In the genomic region with DNA sequence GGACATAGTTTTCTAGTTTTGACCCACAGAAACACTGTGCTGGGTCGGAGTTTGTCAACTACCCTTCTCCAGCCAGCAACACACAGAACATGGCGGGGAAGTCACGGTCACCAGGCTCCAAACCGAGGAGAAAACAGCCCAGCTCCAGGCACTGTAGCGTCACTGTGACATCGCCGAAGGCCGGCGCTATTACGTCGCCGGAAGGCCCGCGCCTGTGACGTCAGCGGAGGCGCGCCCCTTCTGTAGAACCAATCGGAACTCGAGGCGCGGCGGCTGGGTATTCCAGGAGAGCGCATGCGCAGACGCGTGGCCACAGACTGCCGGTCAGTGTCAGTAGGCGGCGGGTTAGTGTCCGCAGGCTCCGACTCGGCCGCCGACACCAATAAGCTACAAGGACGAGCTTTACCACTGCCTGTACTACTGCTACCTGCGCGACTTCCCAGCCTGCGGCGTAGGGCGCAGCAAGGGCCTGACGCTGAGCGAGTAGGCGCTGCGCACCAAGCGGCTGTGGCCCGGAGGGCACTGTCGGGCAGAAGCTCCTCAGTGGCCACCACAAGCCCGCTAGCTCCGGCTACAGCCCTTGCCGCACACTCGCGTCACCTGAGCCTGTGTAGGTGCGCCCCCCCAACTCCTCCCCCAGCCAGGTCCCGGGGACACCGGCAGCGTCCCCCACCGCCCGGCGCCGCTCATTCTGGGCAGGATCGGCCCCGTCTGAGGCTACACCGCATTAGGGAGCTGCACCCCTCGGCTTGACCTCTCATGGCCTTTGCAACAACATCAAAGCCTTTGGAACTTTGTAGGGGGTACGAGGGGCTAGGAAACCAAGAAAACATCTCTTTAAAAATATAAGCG, we compare ENCODE assay signal across 1 cellular context.
TF ChIP-seq lines count a peak whose summit lies in the region.

No MANE protein-coding gene starts in this region.

TF ChIP-seq in K562, 482 proteins besides CTCF, POLR2A, EP300 and RAD21 (continued from another document and continues in another):
- TF ChIP-seq, protein P1, sequence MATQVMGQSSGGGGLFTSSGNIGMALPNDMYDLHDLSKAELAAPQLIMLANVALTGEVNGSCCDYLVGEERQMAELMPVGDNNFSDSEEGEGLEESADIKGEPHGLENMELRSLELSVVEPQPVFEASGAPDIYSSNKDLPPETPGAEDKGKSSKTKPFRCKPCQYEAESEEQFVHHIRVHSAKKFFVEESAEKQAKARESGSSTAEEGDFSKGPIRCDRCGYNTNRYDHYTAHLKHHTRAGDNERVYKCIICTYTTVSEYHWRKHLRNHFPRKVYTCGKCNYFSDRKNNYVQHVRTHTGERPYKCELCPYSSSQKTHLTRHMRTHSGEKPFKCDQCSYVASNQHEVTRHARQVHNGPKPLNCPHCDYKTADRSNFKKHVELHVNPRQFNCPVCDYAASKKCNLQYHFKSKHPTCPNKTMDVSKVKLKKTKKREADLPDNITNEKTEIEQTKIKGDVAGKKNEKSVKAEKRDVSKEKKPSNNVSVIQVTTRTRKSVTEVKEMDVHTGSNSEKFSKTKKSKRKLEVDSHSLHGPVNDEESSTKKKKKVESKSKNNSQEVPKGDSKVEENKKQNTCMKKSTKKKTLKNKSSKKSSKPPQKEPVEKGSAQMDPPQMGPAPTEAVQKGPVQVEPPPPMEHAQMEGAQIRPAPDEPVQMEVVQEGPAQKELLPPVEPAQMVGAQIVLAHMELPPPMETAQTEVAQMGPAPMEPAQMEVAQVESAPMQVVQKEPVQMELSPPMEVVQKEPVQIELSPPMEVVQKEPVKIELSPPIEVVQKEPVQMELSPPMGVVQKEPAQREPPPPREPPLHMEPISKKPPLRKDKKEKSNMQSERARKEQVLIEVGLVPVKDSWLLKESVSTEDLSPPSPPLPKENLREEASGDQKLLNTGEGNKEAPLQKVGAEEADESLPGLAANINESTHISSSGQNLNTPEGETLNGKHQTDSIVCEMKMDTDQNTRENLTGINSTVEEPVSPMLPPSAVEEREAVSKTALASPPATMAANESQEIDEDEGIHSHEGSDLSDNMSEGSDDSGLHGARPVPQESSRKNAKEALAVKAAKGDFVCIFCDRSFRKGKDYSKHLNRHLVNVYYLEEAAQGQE (CRISPR knock-in tag; IDR thresholded peaks at IDR 0.05; ENCODE audit: low read depth), result peak; percentile 49
- no peak for TF ChIP-seq BRD9 (IDR thresholded peaks at IDR 0.05; ENCODE audit: low read depth, partially characterized antibody)
- no peak for TF ChIP-seq ADNP (tag; IDR thresholded peaks at IDR 0.05)
- no peak for TF ChIP-seq RFX7 (CRISPR knock-in tag; IDR thresholded peaks at IDR 0.05)
- no peak for TF ChIP-seq CEBPB (tag; IDR thresholded peaks at IDR 0.05)
- TF ChIP-seq, protein P2, sequence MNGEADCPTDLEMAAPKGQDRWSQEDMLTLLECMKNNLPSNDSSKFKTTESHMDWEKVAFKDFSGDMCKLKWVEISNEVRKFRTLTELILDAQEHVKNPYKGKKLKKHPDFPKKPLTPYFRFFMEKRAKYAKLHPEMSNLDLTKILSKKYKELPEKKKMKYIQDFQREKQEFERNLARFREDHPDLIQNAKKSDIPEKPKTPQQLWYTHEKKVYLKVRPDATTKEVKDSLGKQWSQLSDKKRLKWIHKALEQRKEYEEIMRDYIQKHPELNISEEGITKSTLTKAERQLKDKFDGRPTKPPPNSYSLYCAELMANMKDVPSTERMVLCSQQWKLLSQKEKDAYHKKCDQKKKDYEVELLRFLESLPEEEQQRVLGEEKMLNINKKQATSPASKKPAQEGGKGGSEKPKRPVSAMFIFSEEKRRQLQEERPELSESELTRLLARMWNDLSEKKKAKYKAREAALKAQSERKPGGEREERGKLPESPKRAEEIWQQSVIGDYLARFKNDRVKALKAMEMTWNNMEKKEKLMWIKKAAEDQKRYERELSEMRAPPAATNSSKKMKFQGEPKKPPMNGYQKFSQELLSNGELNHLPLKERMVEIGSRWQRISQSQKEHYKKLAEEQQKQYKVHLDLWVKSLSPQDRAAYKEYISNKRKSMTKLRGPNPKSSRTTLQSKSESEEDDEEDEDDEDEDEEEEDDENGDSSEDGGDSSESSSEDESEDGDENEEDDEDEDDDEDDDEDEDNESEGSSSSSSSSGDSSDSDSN (IDR thresholded peaks at IDR 0.05; ENCODE audit: borderline replicate concordance in 1 of 2, low read depth in 2 of 2, low read length in 2 of 2), result peak; percentile 28 to 37; a peak in 1 of 4 replicates
- TF ChIP-seq, protein P3, sequence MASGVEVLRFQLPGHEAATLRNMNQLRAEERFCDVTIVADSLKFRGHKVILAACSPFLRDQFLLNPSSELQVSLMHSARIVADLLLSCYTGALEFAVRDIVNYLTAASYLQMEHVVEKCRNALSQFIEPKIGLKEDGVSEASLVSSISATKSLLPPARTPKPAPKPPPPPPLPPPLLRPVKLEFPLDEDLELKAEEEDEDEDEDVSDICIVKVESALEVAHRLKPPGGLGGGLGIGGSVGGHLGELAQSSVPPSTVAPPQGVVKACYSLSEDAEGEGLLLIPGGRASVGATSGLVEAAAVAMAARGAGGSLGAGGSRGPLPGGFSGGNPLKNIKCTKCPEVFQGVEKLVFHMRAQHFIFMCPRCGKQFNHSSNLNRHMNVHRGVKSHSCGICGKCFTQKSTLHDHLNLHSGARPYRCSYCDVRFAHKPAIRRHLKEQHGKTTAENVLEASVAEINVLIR (CRISPR knock-in tag; IDR thresholded peaks at IDR 0.05), result peak; percentile 99
- TF ChIP-seq ZNF57 (CRISPR knock-in tag; IDR thresholded peaks at IDR 0.05), result no peak
- no peak for TF ChIP-seq PRPF4 (IDR thresholded peaks at IDR 0.05; ENCODE audit: insufficient read depth, low read depth, low read length, poor library complexity, severe bottlenecking)
- 0 out of 2 replicates have a peak, but pooled peaks have one; percentile 75 for TF ChIP-seq XRCC5 (IDR thresholded peaks at IDR 0.05; ENCODE audit: low read depth, low read length)
- TF ChIP-seq, protein P4, sequence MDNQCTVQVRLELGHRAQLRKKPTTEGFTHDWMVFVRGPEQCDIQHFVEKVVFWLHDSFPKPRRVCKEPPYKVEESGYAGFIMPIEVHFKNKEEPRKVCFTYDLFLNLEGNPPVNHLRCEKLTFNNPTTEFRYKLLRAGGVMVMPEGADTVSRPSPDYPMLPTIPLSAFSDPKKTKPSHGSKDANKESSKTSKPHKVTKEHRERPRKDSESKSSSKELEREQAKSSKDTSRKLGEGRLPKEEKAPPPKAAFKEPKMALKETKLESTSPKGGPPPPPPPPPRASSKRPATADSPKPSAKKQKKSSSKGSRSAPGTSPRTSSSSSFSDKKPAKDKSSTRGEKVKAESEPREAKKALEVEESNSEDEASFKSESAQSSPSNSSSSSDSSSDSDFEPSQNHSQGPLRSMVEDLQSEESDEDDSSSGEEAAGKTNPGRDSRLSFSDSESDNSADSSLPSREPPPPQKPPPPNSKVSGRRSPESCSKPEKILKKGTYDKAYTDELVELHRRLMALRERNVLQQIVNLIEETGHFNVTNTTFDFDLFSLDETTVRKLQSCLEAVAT (IDR thresholded peaks at IDR 0.05), result 0 out of 4 replicates have a peak, but pooled peaks of 1 of the 2 experiments have one; percentile 8
- no peak for TF ChIP-seq NFIX (CRISPR knock-in tag; IDR thresholded peaks at IDR 0.05; ENCODE audit: low read depth)
- TF ChIP-seq CAMTA2 (CRISPR knock-in tag; conservative IDR thresholded peaks at IDR 0.05), result no peak
- no peak for TF ChIP-seq NFATC3 (IDR thresholded peaks at IDR 0.05)
- TF ChIP-seq, protein P5, sequence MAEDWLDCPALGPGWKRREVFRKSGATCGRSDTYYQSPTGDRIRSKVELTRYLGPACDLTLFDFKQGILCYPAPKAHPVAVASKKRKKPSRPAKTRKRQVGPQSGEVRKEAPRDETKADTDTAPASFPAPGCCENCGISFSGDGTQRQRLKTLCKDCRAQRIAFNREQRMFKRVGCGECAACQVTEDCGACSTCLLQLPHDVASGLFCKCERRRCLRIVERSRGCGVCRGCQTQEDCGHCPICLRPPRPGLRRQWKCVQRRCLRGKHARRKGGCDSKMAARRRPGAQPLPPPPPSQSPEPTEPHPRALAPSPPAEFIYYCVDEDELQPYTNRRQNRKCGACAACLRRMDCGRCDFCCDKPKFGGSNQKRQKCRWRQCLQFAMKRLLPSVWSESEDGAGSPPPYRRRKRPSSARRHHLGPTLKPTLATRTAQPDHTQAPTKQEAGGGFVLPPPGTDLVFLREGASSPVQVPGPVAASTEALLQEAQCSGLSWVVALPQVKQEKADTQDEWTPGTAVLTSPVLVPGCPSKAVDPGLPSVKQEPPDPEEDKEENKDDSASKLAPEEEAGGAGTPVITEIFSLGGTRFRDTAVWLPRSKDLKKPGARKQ (CRISPR knock-in tag; IDR thresholded peaks at IDR 0.05), result no peak
- no peak for TF ChIP-seq ZNF764 (CRISPR knock-in tag; IDR thresholded peaks at IDR 0.05; ENCODE audit: low read depth)
- peak; percentile 80; the same call in 1 of the 2 replicates for TF ChIP-seq L3MBTL2 (IDR thresholded peaks at IDR 0.05)
- no peak for TF ChIP-seq MECOM (CRISPR knock-in tag; IDR thresholded peaks at IDR 0.05)
- TF ChIP-seq, protein P6, sequence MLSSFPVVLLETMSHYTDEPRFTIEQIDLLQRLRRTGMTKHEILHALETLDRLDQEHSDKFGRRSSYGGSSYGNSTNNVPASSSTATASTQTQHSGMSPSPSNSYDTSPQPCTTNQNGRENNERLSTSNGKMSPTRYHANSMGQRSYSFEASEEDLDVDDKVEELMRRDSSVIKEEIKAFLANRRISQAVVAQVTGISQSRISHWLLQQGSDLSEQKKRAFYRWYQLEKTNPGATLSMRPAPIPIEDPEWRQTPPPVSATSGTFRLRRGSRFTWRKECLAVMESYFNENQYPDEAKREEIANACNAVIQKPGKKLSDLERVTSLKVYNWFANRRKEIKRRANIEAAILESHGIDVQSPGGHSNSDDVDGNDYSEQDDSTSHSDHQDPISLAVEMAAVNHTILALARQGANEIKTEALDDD (IDR thresholded peaks at IDR 0.05), result 0 out of 2 replicates have a peak, but pooled peaks have one; percentile 17
- 0 out of 2 replicates have a peak, but pooled peaks have one; percentile 42 for TF ChIP-seq SMAD4 (CRISPR knock-in tag; conservative IDR thresholded peaks at IDR 0.05)
- TF ChIP-seq, protein P7, sequence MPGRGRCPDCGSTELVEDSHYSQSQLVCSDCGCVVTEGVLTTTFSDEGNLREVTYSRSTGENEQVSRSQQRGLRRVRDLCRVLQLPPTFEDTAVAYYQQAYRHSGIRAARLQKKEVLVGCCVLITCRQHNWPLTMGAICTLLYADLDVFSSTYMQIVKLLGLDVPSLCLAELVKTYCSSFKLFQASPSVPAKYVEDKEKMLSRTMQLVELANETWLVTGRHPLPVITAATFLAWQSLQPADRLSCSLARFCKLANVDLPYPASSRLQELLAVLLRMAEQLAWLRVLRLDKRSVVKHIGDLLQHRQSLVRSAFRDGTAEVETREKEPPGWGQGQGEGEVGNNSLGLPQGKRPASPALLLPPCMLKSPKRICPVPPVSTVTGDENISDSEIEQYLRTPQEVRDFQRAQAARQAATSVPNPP (IDR thresholded peaks at IDR 0.05; ENCODE audit: borderline replicate concordance, insufficient read depth, insufficient read length), result no peak
- peak; percentile 85 for TF ChIP-seq TAF1 (IDR thresholded peaks at IDR 0.05; ENCODE audit: control insufficient read depth, extremely low read depth, insufficient read depth, low read length, severe bottlenecking)
- TF ChIP-seq NFRKB (IDR thresholded peaks at IDR 0.05; ENCODE audit: low read depth), result peak; percentile 95
- TF ChIP-seq ERF (CRISPR knock-in tag; IDR thresholded peaks at IDR 0.05), result no peak
- no peak for TF ChIP-seq RBM17 (IDR thresholded peaks at IDR 0.05; ENCODE audit: borderline replicate concordance, low read depth, low read length)
- TF ChIP-seq, protein P8, sequence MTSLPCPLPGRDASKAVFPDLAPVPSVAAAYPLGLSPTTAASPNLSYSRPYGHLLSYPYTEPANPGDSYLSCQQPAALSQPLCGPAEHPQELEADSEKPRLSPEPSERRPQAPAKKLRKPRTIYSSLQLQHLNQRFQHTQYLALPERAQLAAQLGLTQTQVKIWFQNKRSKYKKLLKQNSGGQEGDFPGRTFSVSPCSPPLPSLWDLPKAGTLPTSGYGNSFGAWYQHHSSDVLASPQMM (CRISPR knock-in tag; IDR thresholded peaks at IDR 0.05), result no peak
- peak; percentile 11 to 84; a peak in 2 of 4 replicates for TF ChIP-seq SIN3A (IDR thresholded peaks at IDR 0.05; ENCODE audit: borderline replicate concordance in 2 of 2, control insufficient read depth in 1 of 2, low read depth in 2 of 2, low read length in 2 of 2)
- no peak for TF ChIP-seq ZNF696 (CRISPR knock-in tag; conservative IDR thresholded peaks at IDR 0.05)
- TF ChIP-seq, protein P9, sequence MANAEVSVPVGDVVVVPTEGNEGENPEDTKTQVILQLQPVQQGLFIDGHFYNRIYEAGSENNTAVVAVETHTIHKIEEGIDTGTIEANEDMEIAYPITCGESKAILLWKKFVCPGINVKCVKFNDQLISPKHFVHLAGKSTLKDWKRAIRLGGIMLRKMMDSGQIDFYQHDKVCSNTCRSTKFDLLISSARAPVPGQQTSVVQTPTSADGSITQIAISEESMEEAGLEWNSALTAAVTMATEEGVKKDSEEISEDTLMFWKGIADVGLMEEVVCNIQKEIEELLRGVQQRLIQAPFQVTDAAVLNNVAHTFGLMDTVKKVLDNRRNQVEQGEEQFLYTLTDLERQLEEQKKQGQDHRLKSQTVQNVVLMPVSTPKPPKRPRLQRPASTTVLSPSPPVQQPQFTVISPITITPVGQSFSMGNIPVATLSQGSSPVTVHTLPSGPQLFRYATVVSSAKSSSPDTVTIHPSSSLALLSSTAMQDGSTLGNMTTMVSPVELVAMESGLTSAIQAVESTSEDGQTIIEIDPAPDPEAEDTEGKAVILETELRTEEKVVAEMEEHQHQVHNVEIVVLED (CRISPR knock-in tag; IDR thresholded peaks at IDR 0.05), result peak; percentile 72
- 0 out of 2 replicates have a peak, but pooled peaks have one; percentile 44 for TF ChIP-seq CBX5 (IDR thresholded peaks at IDR 0.05; ENCODE audit: borderline replicate concordance, low read depth)
- TF ChIP-seq, protein P10, sequence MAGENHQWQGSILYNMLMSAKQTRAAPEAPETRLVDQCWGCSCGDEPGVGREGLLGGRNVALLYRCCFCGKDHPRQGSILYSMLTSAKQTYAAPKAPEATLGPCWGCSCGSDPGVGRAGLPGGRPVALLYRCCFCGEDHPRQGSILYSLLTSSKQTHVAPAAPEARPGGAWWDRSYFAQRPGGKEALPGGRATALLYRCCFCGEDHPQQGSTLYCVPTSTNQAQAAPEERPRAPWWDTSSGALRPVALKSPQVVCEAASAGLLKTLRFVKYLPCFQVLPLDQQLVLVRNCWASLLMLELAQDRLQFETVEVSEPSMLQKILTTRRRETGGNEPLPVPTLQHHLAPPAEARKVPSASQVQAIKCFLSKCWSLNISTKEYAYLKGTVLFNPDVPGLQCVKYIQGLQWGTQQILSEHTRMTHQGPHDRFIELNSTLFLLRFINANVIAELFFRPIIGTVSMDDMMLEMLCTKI (IDR thresholded peaks at IDR 0.05; ENCODE audit: partially characterized antibody), result no peak
- no peak for TF ChIP-seq RBM34 (IDR thresholded peaks at IDR 0.05; ENCODE audit: borderline replicate concordance, insufficient read depth, low read length)
- TF ChIP-seq, protein P11, sequence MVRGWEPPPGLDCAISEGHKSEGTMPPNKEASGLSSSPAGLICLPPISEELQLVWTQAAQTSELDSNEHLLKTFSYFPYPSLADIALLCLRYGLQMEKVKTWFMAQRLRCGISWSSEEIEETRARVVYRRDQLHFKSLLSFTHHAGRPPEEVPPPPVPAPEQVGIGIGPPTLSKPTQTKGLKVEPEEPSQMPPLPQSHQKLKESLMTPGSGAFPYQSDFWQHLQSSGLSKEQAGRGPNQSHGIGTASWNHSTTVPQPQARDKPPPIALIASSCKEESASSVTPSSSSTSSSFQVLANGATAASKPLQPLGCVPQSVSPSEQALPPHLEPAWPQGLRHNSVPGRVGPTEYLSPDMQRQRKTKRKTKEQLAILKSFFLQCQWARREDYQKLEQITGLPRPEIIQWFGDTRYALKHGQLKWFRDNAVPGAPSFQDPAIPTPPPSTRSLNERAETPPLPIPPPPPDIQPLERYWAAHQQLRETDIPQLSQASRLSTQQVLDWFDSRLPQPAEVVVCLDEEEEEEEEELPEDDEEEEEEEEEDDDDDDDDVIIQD (CRISPR knock-in tag; IDR thresholded peaks at IDR 0.05), result no peak
- TF ChIP-seq SRSF1 (IDR thresholded peaks at IDR 0.05; ENCODE audit: low read depth, low read length), result no peak
